In the genomic region with DNA sequence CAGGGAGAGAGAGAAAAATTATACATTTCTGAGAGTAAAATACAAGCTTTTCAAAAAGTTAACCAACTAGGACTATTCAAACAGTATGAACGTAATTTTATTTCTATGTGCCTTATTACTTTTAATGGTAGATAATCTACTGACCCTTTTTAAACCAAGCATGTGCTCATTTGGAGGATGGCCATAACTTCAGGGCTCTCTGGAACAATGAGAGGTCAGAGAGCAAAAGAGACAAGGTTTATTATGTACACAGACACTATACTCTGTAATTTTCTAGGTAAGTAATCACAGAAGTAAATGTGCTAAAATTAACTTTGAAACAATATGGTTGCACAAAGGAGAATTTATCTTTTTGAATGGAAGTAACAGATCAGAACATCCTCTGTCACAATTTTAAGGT, we compare ENCODE assay signal across 21 cellular contexts. TPM values are rescaled to one million over a fixed set of nuclear protein-coding genes. Genes with fewer than 3 reads are reported as not detected.
DNase-seq lines count a peak whose midpoint lies in the region; ATAC-seq and TF ChIP-seq lines count a peak whose summit lies in the region.
"Had no signal": no experiment of that assay in that cellular context is flagged by ENCODE, and none has a peak within 500 bp of the region (broad histone marks: within the 10 kb centered on the region; RNA-seq: fewer than 3 reads in every experiment).

No MANE protein-coding gene starts in this region.

- no peaks in the 10 kb centered on the region for H3K27me3 ChIP-seq in left ventricle myocardium inferior (ENCODE audit: low read depth)
- H3K27me3 ChIP-seq in uterus, result no peaks in the 10 kb centered on the region
- H3K27me3 ChIP-seq: ascending aorta, foreskin keratinocyte, upper lobe of left lung had no signal

- TF ChIP-seq CTCF in left ventricle myocardium inferior (IDR thresholded peaks at IDR 0.05; ENCODE audit: borderline replicate concordance), result no peak
- no peak for TF ChIP-seq CTCF in neural crest cell (conservative IDR thresholded peaks at IDR 0.05)
- no peak for TF ChIP-seq CTCF in uterus (IDR thresholded peaks at IDR 0.05)

- H3K4me1 ChIP-seq in left ventricle myocardium inferior, result peaks cover 17% of the 10 kb centered on the region
- H3K4me1 ChIP-seq in uterus, result no peaks in the 10 kb centered on the region
- H3K4me1 ChIP-seq: right lobe of liver had no signal

- H3K4me3 Mint-ChIP-seq in neural crest cell, result peak overlapping the region; percentile 86
- H3K4me3 Mint-ChIP-seq: T-helper 2 cell treated with Interferon-gamma antibody and Interleukin-4, amounts not matched to agents 5 μg/mL and 100 μg/mL, for 36 hours had no signal

- H3K27ac ChIP-seq in left ventricle myocardium inferior (replicated peaks) (no peak overlapping the region), uterus (peak overlapping the region; percentile 8 to 31)
- H3K27ac ChIP-seq: ascending aorta, foreskin keratinocyte, right lobe of liver, upper lobe of left lung had no signal

- DNase-seq in left ventricle myocardium inferior (no peak), left cardiac atrium (no peak), dermis blood vessel endothelial cell (peak; percentile 8), neural crest cell (ENCODE audit: low read depth, low spot score) (no peak), uterus (no peak), NCI-H2171 treated with DMSO at 0.1 percent for 48 hours (lab: John Stamatoyannopoulos, UW) (no peak), superior temporal gyrus (ENCODE audit: extremely low spot score) (no peak)
- DNase-seq in activated CD4-positive, CD25-positive, alpha-beta regulatory T cell (lab: John Stamatoyannopoulos, UW), result no peak
- DNase-seq: ACHN; activated CD4-positive, alpha-beta T cell treated with anti-CD3 and anti-CD28 coated beads for 1 hour; effector CD4-positive, alpha-beta T cell; foreskin keratinocyte; NCI-H1048; right lobe of liver; SIG-M5; upper lobe of left lung had no signal

- H3K4me3 ChIP-seq in left ventricle myocardium inferior (peak overlapping the region; percentile 36), uterus (peak overlapping the region in 1 of 2 donors; percentile 11)
- H3K4me3 ChIP-seq: GM12878, K562, right lobe of liver had no signal

- TF ChIP-seq POLR2A in uterus (IDR thresholded peaks at IDR 0.05), result no peak

- H3K9me3 ChIP-seq in left ventricle myocardium inferior (replicated peaks), result no peaks in the 10 kb centered on the region
- H3K9me3 ChIP-seq in uterus, result no peaks in the 10 kb centered on the region
- H3K9me3 ChIP-seq: ascending aorta, right lobe of liver, upper lobe of left lung had no signal

- H3K36me3 Mint-ChIP-seq in neural crest cell (ENCODE audit: low read depth), result no peaks in the 10 kb centered on the region

- H3K27me3 Mint-ChIP-seq in neural crest cell (ENCODE audit: low read depth), result no peaks in the 10 kb centered on the region

- H3K36me3 ChIP-seq in left ventricle myocardium inferior, result no peaks in the 10 kb centered on the region
- no peaks in the 10 kb centered on the region for H3K36me3 ChIP-seq in uterus
- H3K36me3 ChIP-seq: ascending aorta, right lobe of liver, upper lobe of left lung had no signal

- ATAC-seq in left cardiac atrium, result no peak
- ATAC-seq: foreskin keratinocyte, GM12878, HCT116, K562, right lobe of liver had no signal

- intact Hi-C loops in left ventricle myocardium inferior (cut with micrococcal nuclease), result no loop called here
- intact Hi-C loops in left cardiac atrium (cut with DNase I), result loop anchor here in 1 of 2 donors (10.0 kb wide), 1 partner anchor 293 kb away; no protein-coding TSS in a partner anchor
- intact Hi-C loops in uterus (cut with DNase I; ENCODE audit: low total_unique reads), result no loop called here

- peak overlapping the region; percentile 84 for H3K27ac Mint-ChIP-seq in neural crest cell (ENCODE audit: unreplicated experiment)
- H3K27ac Mint-ChIP-seq: T-helper 2 cell treated with Interferon-gamma antibody and Interleukin-4, amounts not matched to agents 5 μg/mL and 100 μg/mL, for 36 hours had no signal

- no peaks in the 10 kb centered on the region for H3K9me3 Mint-ChIP-seq in neural crest cell
- H3K9me3 Mint-ChIP-seq: T-helper 2 cell treated with Interferon-gamma antibody and Interleukin-4, amounts not matched to agents 5 μg/mL and 100 μg/mL, for 36 hours had no signal

- peaks cover 62% of the 10 kb centered on the region for H3K4me1 Mint-ChIP-seq in neural crest cell

RNA-seq across cellular contexts. Expression of gene POSTN, which starts 1.1 kb away (rescaled TPM):
- total RNA-seq in left ventricle myocardium inferior, result 52.1 TPM
- total RNA-seq in left cardiac atrium, result 100 to 1,000 TPM in 1 of 2 donors, 10 to 100 TPM in 1; 18.0 to 236 TPM
- total RNA-seq in dermis blood vessel endothelial cell, result 114 and 128 TPM in 2 replicates
- total RNA-seq in neural crest cell, result 93.0 and 97.0 TPM in 2 replicates
- total RNA-seq in uterus, result 100 to 1,000 TPM in 1 of 4 donors, 10 to 100 TPM in 3; 67.9 to 778 (median 76.4) TPM
